19 cellular contexts compared by ENCODE assay signal in the genomic region with DNA sequence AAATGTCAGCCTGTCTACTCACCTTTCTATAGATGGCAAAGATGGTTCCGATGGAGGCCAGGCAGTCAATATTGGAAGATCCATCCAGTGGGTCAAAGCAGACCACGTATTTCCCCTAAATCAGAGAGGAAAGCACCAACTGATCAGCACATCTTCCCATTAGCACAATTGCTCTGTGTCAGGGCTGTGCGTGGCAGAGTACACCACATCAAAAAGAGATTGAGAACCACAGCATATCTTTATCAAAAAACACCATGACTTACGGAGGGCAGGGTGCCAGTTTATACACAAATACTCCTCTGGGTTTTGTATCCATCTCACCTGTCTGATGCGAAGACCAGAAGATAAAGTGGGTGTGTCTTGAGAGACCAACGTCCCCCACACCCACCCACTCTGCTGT. TPM values are rescaled to one million over a fixed set of nuclear protein-coding genes. Genes with fewer than 3 reads are reported as not detected.
DNase-seq lines count a peak whose midpoint lies in the region; ATAC-seq and TF ChIP-seq lines count a peak whose summit lies in the region.
"Had no signal": no experiment of that assay in that cellular context is flagged by ENCODE, and none has a peak within 500 bp of the region (broad histone marks: within the 10 kb centered on the region; RNA-seq: fewer than 3 reads in every experiment).

No MANE protein-coding gene starts in this region.

- no peaks in the 10 kb centered on the region for H3K27me3 ChIP-seq in parathyroid adenoma (ENCODE audit: control insufficient read depth, insufficient read depth, low read length)

- H3K36me3 ChIP-seq in OCI-LY7 (ENCODE audit: insufficient read depth, low read length) (no peaks in the 10 kb centered on the region), parathyroid adenoma (ENCODE audit: control insufficient read depth, insufficient read depth, low read length) (no peaks in the 10 kb centered on the region)
- H3K36me3 ChIP-seq: HAP-1 had no signal

- intact Hi-C loops in activated CD4-positive, alpha-beta T cell treated with anti-CD3 and anti-CD28 coated beads for 36 hours (cut with DNase I, micrococcal nuclease), result no loop called here
- intact Hi-C loops in OCI-LY7 (cut with micrococcal nuclease; ENCODE audit: unreplicated experiment), result no loop called here

- H3K27me3 Mint-ChIP-seq in activated CD4-positive, alpha-beta T cell treated with anti-CD3 and anti-CD28 coated beads for 36 hours, result peaks cover 14% of the 10 kb centered on the region
- H3K27me3 Mint-ChIP-seq in activated naive CD8-positive, alpha-beta T cell treated with anti-CD3 and anti-CD28 coated beads, Interleukin-2, amount 10 ng/mL, durations not matched to agents 7 days and 5 days, result no peaks in the 10 kb centered on the region

- H3K9ac ChIP-seq in parathyroid adenoma, result no peak overlapping the region

- H3K4me1 Mint-ChIP-seq in activated CD4-positive, alpha-beta T cell treated with anti-CD3 and anti-CD28 coated beads for 36 hours, result peaks cover 25% of the 10 kb centered on the region
- peaks cover 19% of the 10 kb centered on the region for H3K4me1 Mint-ChIP-seq in activated naive CD8-positive, alpha-beta T cell treated with anti-CD3 and anti-CD28 coated beads, Interleukin-2, amount 10 ng/mL, durations not matched to agents 7 days and 5 days

- no peak for TF ChIP-seq CTCF in OCI-LY7 (conservative IDR thresholded peaks at IDR 0.05; ENCODE audit: low read length)
- TF ChIP-seq CTCF in parathyroid adenoma (IDR thresholded peaks at IDR 0.05), result no peak

- H3K27ac ChIP-seq in OCI-LY7 (ENCODE audit: low read depth, low read length, poor library complexity, severe bottlenecking) (no peak overlapping the region), parathyroid adenoma (peak overlapping the region; percentile 55)
- H3K27ac ChIP-seq: 22Rv1 had no signal

- POLR2A ChIA-PET in activated CD4-positive, alpha-beta T cell treated with anti-CD3 and anti-CD28 coated beads for 36 hours (lab: Charles Lee), result no interaction called here
- POLR2A ChIA-PET in OCI-LY7 (lab: Charles Lee), result no interaction called here
- POLR2A ChIA-PET in activated naive CD8-positive, alpha-beta T cell treated with anti-CD3 and anti-CD28 coated beads, Interleukin-2, amount 10 ng/mL, durations not matched to agents 7 days and 5 days (lab: Charles Lee), result no interaction called here

- H3K4me3 Mint-ChIP-seq in activated CD4-positive, alpha-beta T cell treated with anti-CD3 and anti-CD28 coated beads for 36 hours, result no peak overlapping the region
- no peak overlapping the region for H3K4me3 Mint-ChIP-seq in activated naive CD8-positive, alpha-beta T cell treated with anti-CD3 and anti-CD28 coated beads, Interleukin-2, amount 10 ng/mL, durations not matched to agents 7 days and 5 days

- peak; percentile 10 for DNase-seq in activated CD4-positive, alpha-beta T cell treated with anti-CD3 and anti-CD28 coated beads for 36 hours
- no peak for DNase-seq in activated CD4-positive, alpha-beta T cell treated with anti-CD3 and anti-CD28 coated beads, Interleukin-2, amount 50 U/mL, for 1 hour
- DNase-seq in OCI-LY7 (ENCODE audit: low spot score), result no peak
- no peak for DNase-seq in activated naive CD8-positive, alpha-beta T cell treated with anti-CD3 and anti-CD28 coated beads, Interleukin-2, amount 10 ng/mL, durations not matched to agents 7 days and 5 days
- DNase-seq in activated CD4-positive, CD25-positive, alpha-beta regulatory T cell (lab: John Stamatoyannopoulos, UW), result no peak
- DNase-seq in NCI-H1092 (lab: John Stamatoyannopoulos, UW), result no peak
- DNase-seq: COR-L47, DMS153, IMR-90, NCI-H146, NCI-H2081 treated with DMSO at 0.1 percent for 48 hours, NCI-H2227 treated with DMSO at 0.1 percent for 48 hours had no signal

- H3K9me2 ChIP-seq in OCI-LY7 (ENCODE audit: insufficient read depth, low read length), result no peaks in the 10 kb centered on the region

- CTCF ChIA-PET in activated CD4-positive, alpha-beta T cell treated with anti-CD3 and anti-CD28 coated beads for 36 hours (lab: Charles Lee), result interaction anchor here (0.8 kb wide), 1 partner anchor 543 kb away, joined by 5 read pairs; no protein-coding TSS in a partner anchor
- CTCF ChIA-PET in OCI-LY7 (lab: Charles Lee; ENCODE audit: unreplicated experiment), result no interaction called here

- no peaks in the 10 kb centered on the region for H3K9me3 Mint-ChIP-seq in activated CD4-positive, alpha-beta T cell treated with anti-CD3 and anti-CD28 coated beads for 36 hours (ENCODE audit: low read depth)
- no peaks in the 10 kb centered on the region for H3K9me3 Mint-ChIP-seq in activated naive CD8-positive, alpha-beta T cell treated with anti-CD3 and anti-CD28 coated beads, Interleukin-2, amount 10 ng/mL, durations not matched to agents 7 days and 5 days

- H3K4me2 ChIP-seq in OCI-LY7 (ENCODE audit: low read length), result no peak overlapping the region
- no peak overlapping the region for H3K4me2 ChIP-seq in parathyroid adenoma (ENCODE audit: low read length)

- H3K4me1 ChIP-seq in OCI-LY7 (ENCODE audit: insufficient read depth, low read length, poor library complexity, severe bottlenecking) (peaks cover 38% of the 10 kb centered on the region), parathyroid adenoma (peaks cover 15% of the 10 kb centered on the region)
- H3K4me1 ChIP-seq: HAP-1 had no signal

- no TSS peak for BruUV-seq in OCI-LY7 (replicated peaks; lab: Mats Ljungman, UMichigan)

- no peaks in the 10 kb centered on the region for H3K79me2 ChIP-seq in OCI-LY7 (ENCODE audit: insufficient read depth, low read depth, low read length)
- no peaks in the 10 kb centered on the region for H3K79me2 ChIP-seq in parathyroid adenoma

- no peak overlapping the region for H3K27ac Mint-ChIP-seq in activated CD4-positive, alpha-beta T cell treated with anti-CD3 and anti-CD28 coated beads for 36 hours
- no peak overlapping the region for H3K27ac Mint-ChIP-seq in activated naive CD8-positive, alpha-beta T cell treated with anti-CD3 and anti-CD28 coated beads, Interleukin-2, amount 10 ng/mL, durations not matched to agents 7 days and 5 days

- peaks cover 4% of the 10 kb centered on the region; the same call in 1 of the 2 replicates for H3K9me3 ChIP-seq in OCI-LY7 (ENCODE audit: low read length)
- H3K9me3 ChIP-seq in parathyroid adenoma (ENCODE audit: control insufficient read depth, low read length), result no peaks in the 10 kb centered on the region
- H3K9me3 ChIP-seq: HAP-1 had no signal

- ATAC-seq in activated CD4-positive, alpha-beta T cell treated with anti-CD3 and anti-CD28 coated beads for 36 hours, result peak; percentile 47
- ATAC-seq in activated naive CD8-positive, alpha-beta T cell treated with anti-CD3 and anti-CD28 coated beads, Interleukin-2, amount 10 ng/mL, durations not matched to agents 7 days and 5 days (ENCODE audit: low read depth), result peak; percentile 65
- ATAC-seq in HG02642 (IDR thresholded peaks at IDR 0.05; ENCODE audit: poor library complexity, unreplicated experiment), result no peak
- ATAC-seq: Panc1, Right ventricle myocardium inferior had no signal

- no peaks in the 10 kb centered on the region for H4K20me1 ChIP-seq in OCI-LY7 (ENCODE audit: insufficient read depth, low read length)

- H2AFZ ChIP-seq in OCI-LY7 (ENCODE audit: low read length), result peak overlapping the region; percentile 28; the same call in 1 of the 2 replicates
- H2AFZ ChIP-seq in parathyroid adenoma, result no peak overlapping the region

- H3K36me3 Mint-ChIP-seq in activated CD4-positive, alpha-beta T cell treated with anti-CD3 and anti-CD28 coated beads for 36 hours (ENCODE audit: low read depth), result no peaks in the 10 kb centered on the region
- H3K36me3 Mint-ChIP-seq in activated naive CD8-positive, alpha-beta T cell treated with anti-CD3 and anti-CD28 coated beads, Interleukin-2, amount 10 ng/mL, durations not matched to agents 7 days and 5 days, result no peaks in the 10 kb centered on the region

- H3K4me3 ChIP-seq in OCI-LY7 (ENCODE audit: low read depth, low read length, poor library complexity, severe bottlenecking) (no peak overlapping the region), parathyroid adenoma (ENCODE audit: low read depth, low read length) (no peak overlapping the region)
- H3K4me3 ChIP-seq: HAP-1 had no signal

RNA-seq across cellular contexts. Expression of gene FBP2, which starts 9.1 kb away (rescaled TPM):
- not detected for total RNA-seq in activated CD4-positive, alpha-beta T cell treated with anti-CD3 and anti-CD28 coated beads for 36 hours
- not detected in 2 replicates for total RNA-seq in OCI-LY7 (2014; rRNA removed; shearing (Covaris generic))
- total RNA-seq in OCI-LY7 (2022), result not detected in 2 replicates
- total RNA-seq in activated naive CD8-positive, alpha-beta T cell treated with anti-CD3 and anti-CD28 coated beads, Interleukin-2, amount 10 ng/mL, durations not matched to agents 7 days and 5 days, result not detected
- total RNA-seq: HT-29, IMR-90 had no signal

RNA-seq across cellular contexts. Expression of gene PCAT7, which starts 29.7 kb away (rescaled TPM):
- not detected for total RNA-seq in activated CD4-positive, alpha-beta T cell treated with anti-CD3 and anti-CD28 coated beads for 36 hours
- 1.8 and 2.9 TPM in 2 replicates for total RNA-seq in OCI-LY7 (2014; rRNA removed; shearing (Covaris generic))
- 2.5 and 3.2 TPM in 2 replicates for total RNA-seq in OCI-LY7 (2022)
- not detected for total RNA-seq in activated naive CD8-positive, alpha-beta T cell treated with anti-CD3 and anti-CD28 coated beads, Interleukin-2, amount 10 ng/mL, durations not matched to agents 7 days and 5 days
- total RNA-seq: IMR-90, Right ventricle myocardium inferior had no signal

RNA-seq across cellular contexts. Expression of gene FBP1, which starts 54.8 kb away (rescaled TPM):
- total RNA-seq in activated CD4-positive, alpha-beta T cell treated with anti-CD3 and anti-CD28 coated beads for 36 hours, result under 1 TPM; 0.39 to 0.47 TPM
- total RNA-seq in OCI-LY7 (2014; rRNA removed; shearing (Covaris generic)), result 70.0 and 79.1 TPM in 2 replicates
- total RNA-seq in OCI-LY7 (2022), result 63.9 and 94.1 TPM in 2 replicates
- 1 to 10 TPM; 2.1 to 2.7 TPM for total RNA-seq in activated naive CD8-positive, alpha-beta T cell treated with anti-CD3 and anti-CD28 coated beads, Interleukin-2, amount 10 ng/mL, durations not matched to agents 7 days and 5 days
- total RNA-seq: IMR-90 had no signal

Comparison
In these comparisons a context has a peak if more than half of its experiments do, and no peak if none do; other contexts are left out.
1. RNA of gene FBP1, which starts 54.8 kb away (total RNA-seq): 63.9 to 94.1 TPM in OCI-LY7; 2.1 to 2.7 TPM in activated naive CD8-positive, alpha-beta T cell treated with anti-CD3 and anti-CD28 coated beads, Interleukin-2, amount 10 ng/mL, durations not matched to agents 7 days and 5 days and 0.39 to 0.47 TPM in activated CD4-positive, alpha-beta T cell treated with anti-CD3 and anti-CD28 coated beads for 36 hours; every median in the first group is over 10 times any median in the second.